In genomic region chr2:217903142-217903858, GRCh38 we compare ENCODE assay signal across 11 cellular contexts.
A peak's percentile ranks its signal among the peaks of the same experiment; 100 is the strongest.
DNase-seq lines count a peak whose midpoint lies in the region; ATAC-seq and TF ChIP-seq lines count a peak whose summit lies in the region.
"Had no signal": no experiment of that assay in that cellular context is flagged by ENCODE, and none has a peak within 500 bp of the region (broad histone marks: within the 10 kb centered on the region; RNA-seq: fewer than 3 reads in every experiment).

No MANE protein-coding gene starts in this region.

- no peaks in the 10 kb centered on the region for H3K79me2 ChIP-seq in PC-9 (ENCODE audit: low read depth)

- CTCF ChIA-PET in RWPE1 (lab: Yijun Ruan, JAX) = interaction anchor here (0.6 to 2.5 kb wide), 3 partner anchors 117 to 453 kb away, joined by 3 to 6 read pairs (median 5); no protein-coding TSS in a partner anchor
- CTCF ChIA-PET in PC-9 (lab: Charles Lee) = no interaction called here

- H3K36me3 ChIP-seq in muscle layer of colon (ENCODE audit: insufficient read depth, low read length) (peaks cover 55% of the 10 kb centered on the region), thoracic aorta (peaks cover 19% of the 10 kb centered on the region), PC-9 (ENCODE audit: low read depth) (no peaks in the 10 kb centered on the region)

- H3F3A ChIP-seq in PC-9 (ENCODE audit: insufficient read depth, low read depth) = no peaks in the 10 kb centered on the region

- H3K4me1 ChIP-seq in muscle layer of colon (ENCODE audit: insufficient read depth, low read length) = peaks cover 100% of the 10 kb centered on the region
- H3K4me1 ChIP-seq in thoracic aorta (ENCODE audit: control insufficient read depth in 1 of 2, low read depth in 2 of 2) = peaks cover 76 to 100% of the 10 kb centered on the region in 2 donors
- H3K4me1 ChIP-seq in PC-9 (replicated peaks; ENCODE audit: insufficient read depth) = no peaks in the 10 kb centered on the region

- TF ChIP-seq CTCF in RWPE1 (conservative IDR thresholded peaks at IDR 0.05; ENCODE audit: low read depth) (no peak), coronary artery (IDR thresholded peaks at IDR 0.05) (no peak), thoracic aorta (IDR thresholded peaks at IDR 0.05) (no peak), PC-9 (conservative IDR thresholded peaks at IDR 0.05) (no peak)

- no TSS peak for BruUV-seq in PC-9 (replicated peaks; lab: Mats Ljungman, UMichigan)

- H3K27me3 ChIP-seq in muscle layer of colon (ENCODE audit: control insufficient read depth in 1 of 2, insufficient read depth in 2 of 2, low read length in 2 of 2) = no peaks in the 10 kb centered on the region
- H3K27me3 ChIP-seq in thoracic aorta (replicated peaks; ENCODE audit: insufficient read depth) = no peaks in the 10 kb centered on the region
- H3K27me3 ChIP-seq in PC-9 (ENCODE audit: insufficient read depth, low read depth) = peaks cover 33% of the 10 kb centered on the region; the same call in 1 of the 2 replicates

- H3K9ac ChIP-seq in muscle layer of colon (ENCODE audit: low read length) = peak overlapping the region; percentile 71

- no peak overlapping the region for H3K4me2 ChIP-seq in PC-9

- DNase-seq in RWPE1 (ENCODE audit: low spot score) (no peak), coronary artery (ENCODE audit: low spot score) (no peak), thoracic aorta (ENCODE audit: low spot score) (no peak), PC-9 (no peak), DMS79 (lab: John Stamatoyannopoulos, UW) (no peak), retina (no peak)
- DNase-seq: DMS153; NCI-H345; stimulated activated CD4-positive, alpha-beta T cell treated with anti-CD3 and anti-CD28 coated beads, Interleukin-2, amount 100 ng/mL, for 48 hours had no signal

- ATAC-seq in thoracic aorta (ENCODE audit: insufficient number of reproducible peaks, low FRiP score, low read depth) = no peak

- H3K4me3 ChIP-seq in coronary artery = peak overlapping the region; percentile 64
- peak overlapping the region in 1 of 2 donors; percentile 7 for H3K4me3 ChIP-seq in muscle layer of colon (ENCODE audit: low read depth in 1 of 2, low read length in 2 of 2)
- H3K4me3 ChIP-seq in thoracic aorta = peak overlapping the region; percentile 59
- no peak overlapping the region for H3K4me3 ChIP-seq in PC-9
- H3K4me3 ChIP-seq: GM12878 had no signal

- H3K9me2 ChIP-seq in PC-9 (ENCODE audit: insufficient read depth) = no peaks in the 10 kb centered on the region

- intact Hi-C loops in PC-9 (cut with micrococcal nuclease; ENCODE audit: unreplicated experiment) = no loop called here

- H2AFZ ChIP-seq in PC-9 = no peak overlapping the region

- no peaks in the 10 kb centered on the region for H3K9me3 ChIP-seq in muscle layer of colon (ENCODE audit: low read length)
- H3K9me3 ChIP-seq in thoracic aorta = no peaks in the 10 kb centered on the region
- no peaks in the 10 kb centered on the region for H3K9me3 ChIP-seq in PC-9 (ENCODE audit: insufficient read depth, low read depth)

- POLR2A ChIA-PET in RWPE1 (lab: Yijun Ruan, JAX; ENCODE audit: low non-redundant PET) (no interaction called here), PC-9 (lab: Charles Lee; ENCODE audit: unreplicated experiment) (no interaction called here)

- H4K20me1 ChIP-seq in PC-9 (ENCODE audit: insufficient read depth) = no peaks in the 10 kb centered on the region

- peak overlapping the region; percentile 79 for H3K27ac ChIP-seq in RWPE1
- H3K27ac ChIP-seq in coronary artery = peak overlapping the region; percentile 93 to 99
- H3K27ac ChIP-seq in muscle layer of colon (ENCODE audit: low read depth, low read length) = peak overlapping the region; percentile 92
- peak overlapping the region; percentile 96 to 100 for H3K27ac ChIP-seq in thoracic aorta
- H3K27ac ChIP-seq in PC-9 = no peak overlapping the region
